Comparison of ENCODE assay signal across 1 cellular context in the genomic region with DNA sequence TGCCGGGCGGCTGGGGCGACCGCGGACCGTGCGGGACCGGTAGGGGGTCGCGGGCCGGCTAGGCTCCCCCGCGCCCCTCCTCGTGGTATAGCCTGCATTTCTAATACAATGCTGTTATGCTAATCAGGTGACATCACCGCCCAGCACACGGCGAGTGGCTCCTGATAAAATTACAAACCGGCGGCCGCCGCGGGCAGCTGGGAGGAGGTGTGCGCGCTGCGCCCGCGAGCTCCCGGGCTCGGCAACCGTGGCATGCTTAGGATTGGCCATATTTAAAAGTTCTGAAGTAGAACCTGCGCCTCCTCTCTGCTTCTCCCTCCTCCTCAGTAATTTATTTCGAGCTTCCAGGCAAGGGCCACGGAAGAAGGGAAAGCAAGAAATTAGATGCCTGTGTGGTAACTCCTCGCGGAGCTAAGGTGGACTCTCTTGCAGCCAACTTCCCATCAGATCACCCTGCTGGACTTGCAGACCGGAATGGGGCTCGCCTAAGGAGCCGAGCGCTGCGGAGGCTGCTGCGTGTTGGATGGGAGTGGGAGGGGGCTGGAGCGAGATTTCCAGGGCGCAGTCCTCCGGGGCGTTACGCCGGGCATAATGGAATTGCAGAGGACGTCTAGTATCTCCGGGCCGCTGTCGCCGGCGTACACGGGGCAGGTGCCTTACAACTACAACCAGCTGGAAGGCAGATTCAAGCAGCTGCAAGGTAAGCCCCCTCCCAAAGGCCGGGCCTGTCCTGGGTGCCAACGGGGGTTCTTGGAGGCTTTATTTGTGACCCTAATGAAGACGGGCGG.
TF ChIP-seq lines count a peak whose summit lies in the region.

No MANE protein-coding gene starts in this region.

TF ChIP-seq in K562, 482 proteins besides CTCF, POLR2A, EP300 and RAD21 (continued from another document and continues in another):
- TF ChIP-seq TBP (optimal IDR thresholded peaks at IDR 0.05; ENCODE audit: low read depth, low read length) (peak; percentile 67), TAF1 (IDR thresholded peaks at IDR 0.05; ENCODE audit: control insufficient read depth, extremely low read depth, insufficient read depth, low read length, severe bottlenecking) (no peak), PCBP1 (IDR thresholded peaks at IDR 0.05; ENCODE audit: low read depth, low read length, poor library complexity, severe bottlenecking) (no peak), YBX1 (IDR thresholded peaks at IDR 0.05) (no peak), ESRRA (IDR thresholded peaks at IDR 0.05; ENCODE audit: borderline replicate concordance, low read depth) (no peak), NELFE (IDR thresholded peaks at IDR 0.05; ENCODE audit: insufficient read depth, insufficient read length) (no peak), KLF6 (CRISPR knock-in tag; IDR thresholded peaks at IDR 0.05; ENCODE audit: borderline replicate concordance) (no peak), SMARCA4 (IDR thresholded peaks at IDR 0.05) (no peak), MIER1 (IDR thresholded peaks at IDR 0.05; ENCODE audit: low read depth) (no peak), STAT5A (IDR thresholded peaks at IDR 0.05; ENCODE audit: borderline replicate concordance, low read length) (no peak), ETV5 (CRISPR knock-in tag; IDR thresholded peaks at IDR 0.05; ENCODE audit: low read depth) (0 out of 2 replicates have a peak, but pooled peaks have one; percentile 21), PHF20 (IDR thresholded peaks at IDR 0.05; ENCODE audit: partially characterized antibody) (no peak), ZNF780A (CRISPR knock-in tag; IDR thresholded peaks at IDR 0.05) (no peak), RFX7 (CRISPR knock-in tag; IDR thresholded peaks at IDR 0.05) (no peak), ZNF717 (CRISPR knock-in tag; IDR thresholded peaks at IDR 0.05) (no peak), ZNF589 (CRISPR knock-in tag; IDR thresholded peaks at IDR 0.05; ENCODE audit: low read depth) (no peak; the same call in 1 of the 2 replicates), ZKSCAN3 (CRISPR knock-in tag; IDR thresholded peaks at IDR 0.05) (no peak), YY1 (IDR thresholded peaks at IDR 0.05; ENCODE audit: borderline replicate concordance in 1 of 3, control insufficient read depth in 1 of 3, extremely low read depth in 1 of 3, insufficient read depth in 3 of 3, insufficient read length in 1 of 3, insufficient replicate concordance in 2 of 3, low read depth in 1 of 3, low read length in 2 of 3) (peak in 2 of 3 experiments; percentile 50 to 51), TEAD1 (CRISPR knock-in tag; IDR thresholded peaks at IDR 0.05) (no peak), HNRNPL (IDR thresholded peaks at IDR 0.05; ENCODE audit: low read depth, low read length) (no peak), FOS (IDR thresholded peaks at IDR 0.05; ENCODE audit: extremely low read depth, insufficient read length) (no peak), ZNF445 (CRISPR knock-in tag; IDR thresholded peaks at IDR 0.05; ENCODE audit: low read depth) (no peak), ZFP1 (CRISPR knock-in tag; IDR thresholded peaks at IDR 0.05) (no peak), CBX5 (IDR thresholded peaks at IDR 0.05; ENCODE audit: borderline replicate concordance, low read depth) (no peak), ZSCAN29 (IDR thresholded peaks at IDR 0.05) (no peak), RAD51 (IDR thresholded peaks at IDR 0.05; ENCODE audit: borderline replicate concordance, low read depth) (no peak), ZNF347 (CRISPR knock-in tag; IDR thresholded peaks at IDR 0.05; ENCODE audit: low read depth) (no peak)
- TF ChIP-seq, protein P1, sequence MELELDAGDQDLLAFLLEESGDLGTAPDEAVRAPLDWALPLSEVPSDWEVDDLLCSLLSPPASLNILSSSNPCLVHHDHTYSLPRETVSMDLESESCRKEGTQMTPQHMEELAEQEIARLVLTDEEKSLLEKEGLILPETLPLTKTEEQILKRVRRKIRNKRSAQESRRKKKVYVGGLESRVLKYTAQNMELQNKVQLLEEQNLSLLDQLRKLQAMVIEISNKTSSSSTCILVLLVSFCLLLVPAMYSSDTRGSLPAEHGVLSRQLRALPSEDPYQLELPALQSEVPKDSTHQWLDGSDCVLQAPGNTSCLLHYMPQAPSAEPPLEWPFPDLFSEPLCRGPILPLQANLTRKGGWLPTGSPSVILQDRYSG (tag; conservative IDR thresholded peaks at IDR 0.05; ENCODE audit: low read depth): no peak
- TF ChIP-seq, protein P2, sequence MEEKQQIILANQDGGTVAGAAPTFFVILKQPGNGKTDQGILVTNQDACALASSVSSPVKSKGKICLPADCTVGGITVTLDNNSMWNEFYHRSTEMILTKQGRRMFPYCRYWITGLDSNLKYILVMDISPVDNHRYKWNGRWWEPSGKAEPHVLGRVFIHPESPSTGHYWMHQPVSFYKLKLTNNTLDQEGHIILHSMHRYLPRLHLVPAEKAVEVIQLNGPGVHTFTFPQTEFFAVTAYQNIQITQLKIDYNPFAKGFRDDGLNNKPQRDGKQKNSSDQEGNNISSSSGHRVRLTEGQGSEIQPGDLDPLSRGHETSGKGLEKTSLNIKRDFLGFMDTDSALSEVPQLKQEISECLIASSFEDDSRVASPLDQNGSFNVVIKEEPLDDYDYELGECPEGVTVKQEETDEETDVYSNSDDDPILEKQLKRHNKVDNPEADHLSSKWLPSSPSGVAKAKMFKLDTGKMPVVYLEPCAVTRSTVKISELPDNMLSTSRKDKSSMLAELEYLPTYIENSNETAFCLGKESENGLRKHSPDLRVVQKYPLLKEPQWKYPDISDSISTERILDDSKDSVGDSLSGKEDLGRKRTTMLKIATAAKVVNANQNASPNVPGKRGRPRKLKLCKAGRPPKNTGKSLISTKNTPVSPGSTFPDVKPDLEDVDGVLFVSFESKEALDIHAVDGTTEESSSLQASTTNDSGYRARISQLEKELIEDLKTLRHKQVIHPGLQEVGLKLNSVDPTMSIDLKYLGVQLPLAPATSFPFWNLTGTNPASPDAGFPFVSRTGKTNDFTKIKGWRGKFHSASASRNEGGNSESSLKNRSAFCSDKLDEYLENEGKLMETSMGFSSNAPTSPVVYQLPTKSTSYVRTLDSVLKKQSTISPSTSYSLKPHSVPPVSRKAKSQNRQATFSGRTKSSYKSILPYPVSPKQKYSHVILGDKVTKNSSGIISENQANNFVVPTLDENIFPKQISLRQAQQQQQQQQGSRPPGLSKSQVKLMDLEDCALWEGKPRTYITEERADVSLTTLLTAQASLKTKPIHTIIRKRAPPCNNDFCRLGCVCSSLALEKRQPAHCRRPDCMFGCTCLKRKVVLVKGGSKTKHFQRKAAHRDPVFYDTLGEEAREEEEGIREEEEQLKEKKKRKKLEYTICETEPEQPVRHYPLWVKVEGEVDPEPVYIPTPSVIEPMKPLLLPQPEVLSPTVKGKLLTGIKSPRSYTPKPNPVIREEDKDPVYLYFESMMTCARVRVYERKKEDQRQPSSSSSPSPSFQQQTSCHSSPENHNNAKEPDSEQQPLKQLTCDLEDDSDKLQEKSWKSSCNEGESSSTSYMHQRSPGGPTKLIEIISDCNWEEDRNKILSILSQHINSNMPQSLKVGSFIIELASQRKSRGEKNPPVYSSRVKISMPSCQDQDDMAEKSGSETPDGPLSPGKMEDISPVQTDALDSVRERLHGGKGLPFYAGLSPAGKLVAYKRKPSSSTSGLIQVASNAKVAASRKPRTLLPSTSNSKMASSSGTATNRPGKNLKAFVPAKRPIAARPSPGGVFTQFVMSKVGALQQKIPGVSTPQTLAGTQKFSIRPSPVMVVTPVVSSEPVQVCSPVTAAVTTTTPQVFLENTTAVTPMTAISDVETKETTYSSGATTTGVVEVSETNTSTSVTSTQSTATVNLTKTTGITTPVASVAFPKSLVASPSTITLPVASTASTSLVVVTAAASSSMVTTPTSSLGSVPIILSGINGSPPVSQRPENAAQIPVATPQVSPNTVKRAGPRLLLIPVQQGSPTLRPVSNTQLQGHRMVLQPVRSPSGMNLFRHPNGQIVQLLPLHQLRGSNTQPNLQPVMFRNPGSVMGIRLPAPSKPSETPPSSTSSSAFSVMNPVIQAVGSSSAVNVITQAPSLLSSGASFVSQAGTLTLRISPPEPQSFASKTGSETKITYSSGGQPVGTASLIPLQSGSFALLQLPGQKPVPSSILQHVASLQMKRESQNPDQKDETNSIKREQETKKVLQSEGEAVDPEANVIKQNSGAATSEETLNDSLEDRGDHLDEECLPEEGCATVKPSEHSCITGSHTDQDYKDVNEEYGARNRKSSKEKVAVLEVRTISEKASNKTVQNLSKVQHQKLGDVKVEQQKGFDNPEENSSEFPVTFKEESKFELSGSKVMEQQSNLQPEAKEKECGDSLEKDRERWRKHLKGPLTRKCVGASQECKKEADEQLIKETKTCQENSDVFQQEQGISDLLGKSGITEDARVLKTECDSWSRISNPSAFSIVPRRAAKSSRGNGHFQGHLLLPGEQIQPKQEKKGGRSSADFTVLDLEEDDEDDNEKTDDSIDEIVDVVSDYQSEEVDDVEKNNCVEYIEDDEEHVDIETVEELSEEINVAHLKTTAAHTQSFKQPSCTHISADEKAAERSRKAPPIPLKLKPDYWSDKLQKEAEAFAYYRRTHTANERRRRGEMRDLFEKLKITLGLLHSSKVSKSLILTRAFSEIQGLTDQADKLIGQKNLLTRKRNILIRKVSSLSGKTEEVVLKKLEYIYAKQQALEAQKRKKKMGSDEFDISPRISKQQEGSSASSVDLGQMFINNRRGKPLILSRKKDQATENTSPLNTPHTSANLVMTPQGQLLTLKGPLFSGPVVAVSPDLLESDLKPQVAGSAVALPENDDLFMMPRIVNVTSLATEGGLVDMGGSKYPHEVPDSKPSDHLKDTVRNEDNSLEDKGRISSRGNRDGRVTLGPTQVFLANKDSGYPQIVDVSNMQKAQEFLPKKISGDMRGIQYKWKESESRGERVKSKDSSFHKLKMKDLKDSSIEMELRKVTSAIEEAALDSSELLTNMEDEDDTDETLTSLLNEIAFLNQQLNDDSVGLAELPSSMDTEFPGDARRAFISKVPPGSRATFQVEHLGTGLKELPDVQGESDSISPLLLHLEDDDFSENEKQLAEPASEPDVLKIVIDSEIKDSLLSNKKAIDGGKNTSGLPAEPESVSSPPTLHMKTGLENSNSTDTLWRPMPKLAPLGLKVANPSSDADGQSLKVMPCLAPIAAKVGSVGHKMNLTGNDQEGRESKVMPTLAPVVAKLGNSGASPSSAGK (IDR thresholded peaks at IDR 0.05): no peak
- TF ChIP-seq, protein P3, sequence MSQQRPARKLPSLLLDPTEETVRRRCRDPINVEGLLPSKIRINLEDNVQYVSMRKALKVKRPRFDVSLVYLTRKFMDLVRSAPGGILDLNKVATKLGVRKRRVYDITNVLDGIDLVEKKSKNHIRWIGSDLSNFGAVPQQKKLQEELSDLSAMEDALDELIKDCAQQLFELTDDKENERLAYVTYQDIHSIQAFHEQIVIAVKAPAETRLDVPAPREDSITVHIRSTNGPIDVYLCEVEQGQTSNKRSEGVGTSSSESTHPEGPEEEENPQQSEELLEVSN (IDR thresholded peaks at IDR 0.05; ENCODE audit: borderline replicate concordance in 1 of 2, extremely low read depth in 1 of 2, insufficient read depth in 1 of 2, insufficient read length in 1 of 2, low read depth in 1 of 2, low read length in 1 of 2, poor library complexity in 1 of 2, severe bottlenecking in 1 of 2): peak in 1 of 2 experiments; percentile 57
- TF ChIP-seq, protein P4, sequence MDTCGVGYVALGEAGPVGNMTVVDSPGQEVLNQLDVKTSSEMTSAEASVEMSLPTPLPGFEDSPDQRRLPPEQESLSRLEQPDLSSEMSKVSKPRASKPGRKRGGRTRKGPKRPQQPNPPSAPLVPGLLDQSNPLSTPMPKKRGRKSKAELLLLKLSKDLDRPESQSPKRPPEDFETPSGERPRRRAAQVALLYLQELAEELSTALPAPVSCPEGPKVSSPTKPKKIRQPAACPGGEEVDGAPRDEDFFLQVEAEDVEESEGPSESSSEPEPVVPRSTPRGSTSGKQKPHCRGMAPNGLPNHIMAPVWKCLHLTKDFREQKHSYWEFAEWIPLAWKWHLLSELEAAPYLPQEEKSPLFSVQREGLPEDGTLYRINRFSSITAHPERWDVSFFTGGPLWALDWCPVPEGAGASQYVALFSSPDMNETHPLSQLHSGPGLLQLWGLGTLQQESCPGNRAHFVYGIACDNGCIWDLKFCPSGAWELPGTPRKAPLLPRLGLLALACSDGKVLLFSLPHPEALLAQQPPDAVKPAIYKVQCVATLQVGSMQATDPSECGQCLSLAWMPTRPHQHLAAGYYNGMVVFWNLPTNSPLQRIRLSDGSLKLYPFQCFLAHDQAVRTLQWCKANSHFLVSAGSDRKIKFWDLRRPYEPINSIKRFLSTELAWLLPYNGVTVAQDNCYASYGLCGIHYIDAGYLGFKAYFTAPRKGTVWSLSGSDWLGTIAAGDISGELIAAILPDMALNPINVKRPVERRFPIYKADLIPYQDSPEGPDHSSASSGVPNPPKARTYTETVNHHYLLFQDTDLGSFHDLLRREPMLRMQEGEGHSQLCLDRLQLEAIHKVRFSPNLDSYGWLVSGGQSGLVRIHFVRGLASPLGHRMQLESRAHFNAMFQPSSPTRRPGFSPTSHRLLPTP (IDR thresholded peaks at IDR 0.05; ENCODE audit: borderline replicate concordance, extremely low read depth, insufficient read length): no peak
- TF ChIP-seq, protein P5, sequence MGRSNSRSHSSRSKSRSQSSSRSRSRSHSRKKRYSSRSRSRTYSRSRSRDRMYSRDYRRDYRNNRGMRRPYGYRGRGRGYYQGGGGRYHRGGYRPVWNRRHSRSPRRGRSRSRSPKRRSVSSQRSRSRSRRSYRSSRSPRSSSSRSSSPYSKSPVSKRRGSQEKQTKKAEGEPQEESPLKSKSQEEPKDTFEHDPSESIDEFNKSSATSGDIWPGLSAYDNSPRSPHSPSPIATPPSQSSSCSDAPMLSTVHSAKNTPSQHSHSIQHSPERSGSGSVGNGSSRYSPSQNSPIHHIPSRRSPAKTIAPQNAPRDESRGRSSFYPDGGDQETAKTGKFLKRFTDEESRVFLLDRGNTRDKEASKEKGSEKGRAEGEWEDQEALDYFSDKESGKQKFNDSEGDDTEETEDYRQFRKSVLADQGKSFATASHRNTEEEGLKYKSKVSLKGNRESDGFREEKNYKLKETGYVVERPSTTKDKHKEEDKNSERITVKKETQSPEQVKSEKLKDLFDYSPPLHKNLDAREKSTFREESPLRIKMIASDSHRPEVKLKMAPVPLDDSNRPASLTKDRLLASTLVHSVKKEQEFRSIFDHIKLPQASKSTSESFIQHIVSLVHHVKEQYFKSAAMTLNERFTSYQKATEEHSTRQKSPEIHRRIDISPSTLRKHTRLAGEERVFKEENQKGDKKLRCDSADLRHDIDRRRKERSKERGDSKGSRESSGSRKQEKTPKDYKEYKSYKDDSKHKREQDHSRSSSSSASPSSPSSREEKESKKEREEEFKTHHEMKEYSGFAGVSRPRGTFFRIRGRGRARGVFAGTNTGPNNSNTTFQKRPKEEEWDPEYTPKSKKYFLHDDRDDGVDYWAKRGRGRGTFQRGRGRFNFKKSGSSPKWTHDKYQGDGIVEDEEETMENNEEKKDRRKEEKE (IDR thresholded peaks at IDR 0.05; ENCODE audit: borderline replicate concordance in 1 of 2, control insufficient read depth in 1 of 2, low read depth in 2 of 2, low read length in 1 of 2): no peak
- TF ChIP-seq, protein P6, sequence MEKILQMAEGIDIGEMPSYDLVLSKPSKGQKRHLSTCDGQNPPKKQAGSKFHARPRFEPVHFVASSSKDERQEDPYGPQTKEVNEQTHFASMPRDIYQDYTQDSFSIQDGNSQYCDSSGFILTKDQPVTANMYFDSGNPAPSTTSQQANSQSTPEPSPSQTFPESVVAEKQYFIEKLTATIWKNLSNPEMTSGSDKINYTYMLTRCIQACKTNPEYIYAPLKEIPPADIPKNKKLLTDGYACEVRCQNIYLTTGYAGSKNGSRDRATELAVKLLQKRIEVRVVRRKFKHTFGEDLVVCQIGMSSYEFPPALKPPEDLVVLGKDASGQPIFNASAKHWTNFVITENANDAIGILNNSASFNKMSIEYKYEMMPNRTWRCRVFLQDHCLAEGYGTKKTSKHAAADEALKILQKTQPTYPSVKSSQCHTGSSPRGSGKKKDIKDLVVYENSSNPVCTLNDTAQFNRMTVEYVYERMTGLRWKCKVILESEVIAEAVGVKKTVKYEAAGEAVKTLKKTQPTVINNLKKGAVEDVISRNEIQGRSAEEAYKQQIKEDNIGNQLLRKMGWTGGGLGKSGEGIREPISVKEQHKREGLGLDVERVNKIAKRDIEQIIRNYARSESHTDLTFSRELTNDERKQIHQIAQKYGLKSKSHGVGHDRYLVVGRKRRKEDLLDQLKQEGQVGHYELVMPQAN (IDR thresholded peaks at IDR 0.05; ENCODE audit: borderline replicate concordance): no peak; the same call in 1 of the 2 replicates
